Comparison of ENCODE assay signal across 11 cellular contexts in genomic region chr12:66662729-66663128, GRCh38. TPM values are rescaled to one million over a fixed set of nuclear protein-coding genes. Genes with fewer than 3 reads are reported as not detected.
DNase-seq lines count a peak whose midpoint lies in the region; ATAC-seq and TF ChIP-seq lines count a peak whose summit lies in the region.
"Had no signal": no experiment of that assay in that cellular context is flagged by ENCODE, and none has a peak within 500 bp of the region (broad histone marks: within the 10 kb centered on the region; RNA-seq: fewer than 3 reads in every experiment).

No MANE protein-coding gene starts in this region.

- POLR2A ChIA-PET in activated B cell treated with CpG ODN at 0.5 μM for 24 hours (lab: Charles Lee) = interaction anchor here (1.0 to 2.0 kb wide), 3 partner anchors 13 to 360 kb away, joined by 4 to 10 read pairs (median 5); no protein-coding TSS in a partner anchor
- POLR2A ChIA-PET in CD8-positive, alpha-beta T cell (lab: Charles Lee) = no interaction called here

- no peaks in the 10 kb centered on the region for H3K4me1 ChIP-seq in CD8-positive, alpha-beta T cell (ENCODE audit: insufficient read depth, low read length)

- no peaks in the 10 kb centered on the region for H3K27me3 ChIP-seq in CD8-positive, alpha-beta T cell (ENCODE audit: insufficient read depth, low read length)

- H3K36me3 ChIP-seq in CD8-positive, alpha-beta T cell (ENCODE audit: insufficient read depth, low read length) = no peaks in the 10 kb centered on the region

- H3K4me3 Mint-ChIP-seq in activated B cell treated with CpG ODN at 0.5 μM for 24 hours = peak overlapping the region; percentile 50
- H3K4me3 Mint-ChIP-seq in CD8-positive, alpha-beta T cell = no peak overlapping the region
- H3K4me3 Mint-ChIP-seq: CD4-positive, CD25-positive, alpha-beta regulatory T cell had no signal

- no peaks in the 10 kb centered on the region for H3K9me3 Mint-ChIP-seq in activated B cell treated with CpG ODN at 0.5 μM for 24 hours
- no peaks in the 10 kb centered on the region for H3K9me3 Mint-ChIP-seq in CD8-positive, alpha-beta T cell
- H3K9me3 Mint-ChIP-seq in activated naive CD4-positive, alpha-beta T cell treated with anti-CD3 and anti-CD28 coated beads, Interleukin-2, amount 50 U/mL, for 72 hours = no peaks in the 10 kb centered on the region
- H3K9me3 Mint-ChIP-seq: CD4-positive, CD25-positive, alpha-beta regulatory T cell had no signal

- peak overlapping the region; percentile 30 for H3K27ac Mint-ChIP-seq in activated B cell treated with CpG ODN at 0.5 μM for 24 hours
- H3K27ac Mint-ChIP-seq in CD8-positive, alpha-beta T cell = no peak overlapping the region
- no peak overlapping the region for H3K27ac Mint-ChIP-seq in activated naive CD4-positive, alpha-beta T cell treated with anti-CD3 and anti-CD28 coated beads, Interleukin-2, amount 50 U/mL, for 72 hours

- no peak for TF ChIP-seq CTCF in activated B cell treated with CpG ODN at 0.5 μM for 24 hours (IDR thresholded peaks at IDR 0.05)
- TF ChIP-seq CTCF in CD8-positive, alpha-beta T cell (IDR thresholded peaks at IDR 0.05) = no peak

- DNase-seq in COLO829 (ENCODE audit: low spot score) (peak; percentile 18), NAMALWA (ENCODE audit: low spot score) (peak; percentile 32), activated B cell treated with CpG ODN at 0.5 μM for 24 hours (no peak), hepatic stellate cell (ENCODE audit: low spot score) (peak; percentile 2), NCI-H1930 (lab: John Stamatoyannopoulos, UW) (no peak)
- no peak for DNase-seq in CD8-positive, alpha-beta T cell
- DNase-seq in activated naive CD4-positive, alpha-beta T cell treated with anti-CD3 and anti-CD28 coated beads, Interleukin-2, amount 50 U/mL, for 72 hours (ENCODE audit: low spot score in 2 of 2) = no peak
- DNase-seq: CD4-positive, CD25-positive, alpha-beta regulatory T cell; stimulated activated CD4-positive, alpha-beta T cell treated with anti-CD3 and anti-CD28 coated beads, Interleukin-2, amount 100 ng/mL, for 24 hours had no signal

- H3K27me3 Mint-ChIP-seq in activated B cell treated with CpG ODN at 0.5 μM for 24 hours = no peaks in the 10 kb centered on the region
- H3K27me3 Mint-ChIP-seq in CD8-positive, alpha-beta T cell (ENCODE audit: low read depth) = peaks cover 17% of the 10 kb centered on the region

- H3K4me1 Mint-ChIP-seq in activated B cell treated with CpG ODN at 0.5 μM for 24 hours = peaks cover 46% of the 10 kb centered on the region
- H3K4me1 Mint-ChIP-seq in CD8-positive, alpha-beta T cell (ENCODE audit: low read depth) = no peaks in the 10 kb centered on the region
- H3K4me1 Mint-ChIP-seq: CD4-positive, CD25-positive, alpha-beta regulatory T cell had no signal

- CTCF ChIA-PET in activated B cell treated with CpG ODN at 0.5 μM for 24 hours (lab: Charles Lee) = interaction anchor here (1.3 kb wide), 1 partner anchor 30 kb away, joined by 3 read pairs; no protein-coding TSS in a partner anchor
- CTCF ChIA-PET in CD8-positive, alpha-beta T cell (lab: Charles Lee) = no interaction called here

- ATAC-seq in activated B cell treated with CpG ODN at 0.5 μM for 24 hours (ENCODE audit: low read depth) (peak; percentile 4), HG02571 (IDR thresholded peaks at IDR 0.05; ENCODE audit: unreplicated experiment) (no peak)
- no peak for ATAC-seq in CD8-positive, alpha-beta T cell
- ATAC-seq in activated naive CD4-positive, alpha-beta T cell treated with anti-CD3 and anti-CD28 coated beads, Interleukin-2, amount 50 U/mL, for 72 hours = no peak

- H3K4me3 ChIP-seq in CD8-positive, alpha-beta T cell (ENCODE audit: low read depth, low read length) = no peak overlapping the region

- intact Hi-C loops in activated B cell treated with CpG ODN at 0.5 μM for 24 hours (cut with micrococcal nuclease) = loop anchor here (1.0 to 10.0 kb wide), 6 partner anchors 20 to 1498 kb away; partner anchors contain the start of genes HELB, LEMD3 and TMBIM4
- intact Hi-C loops in CD8-positive, alpha-beta T cell (cut with DNase I, micrococcal nuclease) = no loop called here

- H3K9me3 ChIP-seq in CD8-positive, alpha-beta T cell (ENCODE audit: low read length) = no peaks in the 10 kb centered on the region

- H3K27ac ChIP-seq in CD8-positive, alpha-beta T cell (ENCODE audit: low read depth, low read length) = no peak overlapping the region
- H3K27ac ChIP-seq: VCaP had no signal

- no peaks in the 10 kb centered on the region for H3K36me3 Mint-ChIP-seq in activated B cell treated with CpG ODN at 0.5 μM for 24 hours (ENCODE audit: low read depth)
- no peaks in the 10 kb centered on the region for H3K36me3 Mint-ChIP-seq in CD8-positive, alpha-beta T cell
- H3K36me3 Mint-ChIP-seq in activated naive CD4-positive, alpha-beta T cell treated with anti-CD3 and anti-CD28 coated beads, Interleukin-2, amount 50 U/mL, for 72 hours = no peaks in the 10 kb centered on the region
- H3K36me3 Mint-ChIP-seq: CD4-positive, CD25-positive, alpha-beta regulatory T cell had no signal

RNA-seq across cellular contexts. Expression of gene GRIP1, which starts 16.1 kb away (rescaled TPM):
- 0.49 and 0.54 TPM in 2 replicates for total RNA-seq in activated B cell treated with CpG ODN at 0.5 μM for 24 hours
- 1 to 10 TPM in 1 of 2 experiments, under 1 TPM in 1; 0.73 to 1.7 TPM for total RNA-seq in CD8-positive, alpha-beta T cell
- under 1 TPM; 0.66 to 0.82 TPM for total RNA-seq in activated naive CD4-positive, alpha-beta T cell treated with anti-CD3 and anti-CD28 coated beads, Interleukin-2, amount 50 U/mL, for 72 hours

Comparison
In these comparisons a context has a peak if more than half of its experiments do, and no peak if none do; other contexts are left out.
1. DNase-seq: peak in COLO829 (single experiment), NAMALWA (single experiment) and hepatic stellate cell (single experiment); none in activated B cell treated with CpG ODN at 0.5 μM for 24 hours (single experiment), CD8-positive, alpha-beta T cell (0 of 7), NCI-H1930 (0 of 2) and activated naive CD4-positive, alpha-beta T cell treated with anti-CD3 and anti-CD28 coated beads, Interleukin-2, amount 50 U/mL, for 72 hours (0 of 2).